8 cellular contexts compared by ENCODE assay signal in the genomic region with DNA sequence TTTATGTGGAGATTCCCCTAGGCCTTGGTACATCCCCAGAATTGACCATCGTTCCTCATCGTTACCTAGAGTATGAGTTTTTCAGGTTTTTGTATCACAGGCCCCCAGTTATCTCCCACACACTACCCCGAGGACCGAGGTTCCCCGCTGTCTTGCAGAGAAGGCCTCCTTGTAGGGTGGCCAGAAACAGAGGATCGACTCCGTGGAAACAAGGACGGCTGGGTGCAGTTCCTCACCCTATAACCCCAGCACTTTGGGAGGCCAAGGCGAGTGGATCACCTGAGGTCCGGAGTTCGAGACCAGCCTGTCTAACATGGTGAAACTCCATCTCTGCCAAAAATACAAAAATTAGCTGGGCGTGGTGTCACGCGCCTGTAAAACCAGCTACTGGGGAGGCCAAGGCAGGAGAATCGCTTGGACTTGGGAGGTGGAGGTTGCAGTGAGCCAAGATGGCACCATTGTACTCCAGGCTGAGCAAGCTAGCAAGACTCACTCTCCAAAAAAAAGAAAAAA. TPM values are rescaled to one million over a fixed set of nuclear protein-coding genes. Genes with fewer than 3 reads are reported as not detected.
DNase-seq lines count a peak whose midpoint lies in the region; ATAC-seq and TF ChIP-seq lines count a peak whose summit lies in the region.

No MANE protein-coding gene starts in this region.

- no peaks in the 10 kb centered on the region for H3K27me3 Mint-ChIP-seq in IgD-negative memory B cell
- H3K27me3 Mint-ChIP-seq in central memory CD8-positive, alpha-beta T cell, result no peaks in the 10 kb centered on the region

- H3K36me3 Mint-ChIP-seq in IgD-negative memory B cell, result no peaks in the 10 kb centered on the region
- H3K36me3 Mint-ChIP-seq in central memory CD8-positive, alpha-beta T cell (ENCODE audit: insufficient read depth), result peaks cover 14% of the 10 kb centered on the region

- CTCF ChIA-PET in A673 (lab: Charles Lee) (no interaction called here), GM10248 (lab: Yijun Ruan, JAX) (interaction anchor here (1.0 to 1.6 kb wide), 5 partner anchors 9 to 143 kb away, joined by 3 to 6 read pairs (median 3); no protein-coding TSS in a partner anchor)

- H3K27ac Mint-ChIP-seq in IgD-negative memory B cell, result peak overlapping the region; percentile 95 to 98 (median 97)
- H3K27ac Mint-ChIP-seq in central memory CD8-positive, alpha-beta T cell (ENCODE audit: low read depth), result peak overlapping the region; percentile 82

- H3K9me3 ChIP-seq in A673 (ENCODE audit: low read depth, low read length, poor library complexity, severe bottlenecking) (no peaks in the 10 kb centered on the region), muscle layer of colon (ENCODE audit: low read length) (no peaks in the 10 kb centered on the region)

- H3K27me3 ChIP-seq in A673 (replicated peaks; ENCODE audit: insufficient read depth, low read depth, low read length, poor library complexity), result no peaks in the 10 kb centered on the region
- no peaks in the 10 kb centered on the region for H3K27me3 ChIP-seq in muscle layer of colon (ENCODE audit: control insufficient read depth in 1 of 2, insufficient read depth in 2 of 2, low read length in 2 of 2)

- H3K36me3 ChIP-seq in A673 (ENCODE audit: insufficient read depth, low read length, poor library complexity, severe bottlenecking) (peaks cover 6% of the 10 kb centered on the region), muscle layer of colon (ENCODE audit: insufficient read depth, low read length) (no peaks in the 10 kb centered on the region)

- no peak for DNase-seq in A673 (ENCODE audit: low spot score)
- DNase-seq in central memory CD8-positive, alpha-beta T cell (ENCODE audit: low spot score in 2 of 2), result no peak
- no peak for DNase-seq in AG08396 (ENCODE audit: low spot score)
- no peak for DNase-seq in GM10248 (ENCODE audit: extremely low spot score)
- no peak for DNase-seq in left colon

- no peak for TF ChIP-seq CTCF in A673 (conservative IDR thresholded peaks at IDR 0.05; ENCODE audit: low read depth, low read length)
- TF ChIP-seq CTCF in GM10248 (IDR thresholded peaks at IDR 0.05; ENCODE audit: control extremely low read depth, extremely low read depth, low read depth, missing control alignments), result no peak

- H3K4me3 ChIP-seq in A673 (ENCODE audit: low read depth, low read length, poor library complexity, severe bottlenecking) (peak overlapping the region; percentile 77), muscle layer of colon (ENCODE audit: low read depth in 1 of 2, low read length in 2 of 2) (peak overlapping the region; percentile 45 to 83)

- H3K4me3 Mint-ChIP-seq in IgD-negative memory B cell, result peak overlapping the region; percentile 84 to 97 (median 94)
- peak overlapping the region; percentile 86 for H3K4me3 Mint-ChIP-seq in central memory CD8-positive, alpha-beta T cell

- peak overlapping the region; percentile 95 for H3K27ac ChIP-seq in A673 (ENCODE audit: low read depth, low read length, poor library complexity, severe bottlenecking)
- H3K27ac ChIP-seq in muscle layer of colon (ENCODE audit: low read depth, low read length), result peak overlapping the region; percentile 65

- H3K4me1 ChIP-seq in A673 (ENCODE audit: insufficient read depth, low read length, poor library complexity, severe bottlenecking) (peaks cover 17% of the 10 kb centered on the region), muscle layer of colon (ENCODE audit: insufficient read depth, low read length) (peaks cover 5% of the 10 kb centered on the region)

- H3K9me3 Mint-ChIP-seq in IgD-negative memory B cell, result no peaks in the 10 kb centered on the region
- H3K9me3 Mint-ChIP-seq in central memory CD8-positive, alpha-beta T cell, result no peaks in the 10 kb centered on the region

- POLR2A ChIA-PET in A673 (lab: Charles Lee; ENCODE audit: low non-redundant PET), result interaction anchor here (0.6 kb wide), 1 partner anchor 18 kb away, joined by 4 read pairs; no protein-coding TSS in a partner anchor
- POLR2A ChIA-PET in GM10248 (lab: Yijun Ruan, JAX), result no interaction called here

- H3K9ac ChIP-seq in muscle layer of colon (ENCODE audit: low read length), result no peak overlapping the region

- intact Hi-C loops in A673 (cut with micrococcal nuclease; ENCODE audit: unreplicated experiment) (no loop called here), left colon (cut with DNase I, micrococcal nuclease) (no loop called here)

- TSS peak; percentile 63 for BruUV-seq in A673 (replicated peaks; lab: Mats Ljungman, UMichigan)

- no peak for ATAC-seq in central memory CD8-positive, alpha-beta T cell (replicated peaks; ENCODE audit: extremely low read depth, poor library complexity, severe bottlenecking)
- ATAC-seq in GM18868 (IDR thresholded peaks at IDR 0.05; ENCODE audit: unreplicated experiment) (no peak), left colon (no peak)

- H3K4me1 Mint-ChIP-seq in IgD-negative memory B cell, result peaks cover 25 to 32% (median 30%) of the 10 kb centered on the region in 3 donors
- peaks cover 32% of the 10 kb centered on the region for H3K4me1 Mint-ChIP-seq in central memory CD8-positive, alpha-beta T cell

RNA-seq across cellular contexts. Expression of gene ADAT3, which starts 0.7 kb away (rescaled TPM):
- total RNA-seq in A673 (2021) (14.1 and 18.0 TPM in 2 replicates), left colon (10 to 100 TPM; 19.1 to 29.1 TPM)
- polyA plus RNA-seq in IgD-negative memory B cell, result 7.4 TPM

RNA-seq across cellular contexts. Expression of gene SCAMP4, which starts 0.7 kb away (rescaled TPM):
- total RNA-seq in A673 (2021), result 88.4 and 98.8 TPM in 2 replicates
- 43.1 TPM for polyA plus RNA-seq in IgD-negative memory B cell
- total RNA-seq in left colon, result 10 to 100 TPM; 56.3 to 76.5 TPM

RNA-seq across cellular contexts. Expression of gene ABHD17A, which starts 20.6 kb away (rescaled TPM):
- 56.9 and 60.0 TPM in 2 replicates for total RNA-seq in A673 (2021)
- polyA plus RNA-seq in IgD-negative memory B cell, result 107 TPM
- total RNA-seq in left colon, result 10 to 100 TPM; 61.5 to 63.5 TPM

RNA-seq across cellular contexts. Expression of gene CSNK1G2, which starts 35.1 kb away (rescaled TPM):
- total RNA-seq in A673 (2021), result 108 and 118 TPM in 2 replicates
- 28.8 TPM for polyA plus RNA-seq in IgD-negative memory B cell
- total RNA-seq in left colon, result 10 to 100 TPM; 51.4 to 74.1 TPM

RNA-seq across cellular contexts. Expression of gene KLF16, which starts 42.5 kb away (rescaled TPM):
- total RNA-seq in A673 (2021), result 46.8 and 49.1 TPM in 2 replicates
- 1.8 TPM for polyA plus RNA-seq in IgD-negative memory B cell
- total RNA-seq in left colon, result 10 to 100 TPM; 30.6 to 35.9 TPM
